32 cellular contexts compared by ENCODE assay signal in genomic region chr13:24142453-24142852, GRCh38.
"Had no signal": no experiment of that assay in that cellular context is flagged by ENCODE, and none has a peak within 500 bp of the region (broad histone marks: within the 10 kb centered on the region; RNA-seq: fewer than 3 reads in every experiment).

No MANE protein-coding gene starts in this region.

- H3K9me3 Mint-ChIP-seq: activated CD4-positive, alpha-beta memory T cell treated with anti-CD3 and anti-CD28 coated beads, Interleukin-2, amount 10 ng/mL, durations not matched to agents 7 days and 5 days; activated CD4-positive, alpha-beta T cell treated with anti-CD3 and anti-CD28 coated beads, Interleukin-2, amount 10 ng/mL, durations not matched to agents 7 days and 5 days; activated naive CD4-positive, alpha-beta T cell treated with anti-CD3 and anti-CD28 coated beads, Interleukin-2, amount 10 ng/mL, durations not matched to agents 7 days and 5 days; activated naive CD4-positive, alpha-beta T cell treated with anti-CD3 and anti-CD28 coated beads, Interleukin-2, amount 50 U/mL, for 72 hours; activated naive CD8-positive, alpha-beta T cell treated with anti-CD3 and anti-CD28 coated beads, Interleukin-2, amount 10 ng/mL, durations not matched to agents 7 days and 5 days; activated T-cell treated with anti-CD3 and anti-CD28 coated beads, Interleukin-2, amount 50 U/mL, for 24 hours; activated T-cell treated with anti-CD3 and anti-CD28 coated beads, Interleukin-2, amount 50 U/mL, for 72 hours; T-helper 2 cell treated with Interferon-gamma antibody and Interleukin-4, amounts not matched to agents 5 μg/mL and 100 μg/mL, for 36 hours had no signal

- H3K27me3 Mint-ChIP-seq: activated T-cell treated with anti-CD3 and anti-CD28 coated beads, Interleukin-2, amount 50 U/mL, for 24 hours; brain had no signal

- H3K9me3 ChIP-seq: ascending aorta, breast epithelium, colonic mucosa, esophagus muscularis mucosa, gastrocnemius medialis, heart left ventricle had no signal

- H3K36me3 Mint-ChIP-seq: activated naive CD4-positive, alpha-beta T cell treated with anti-CD3 and anti-CD28 coated beads, Interleukin-2, amount 10 ng/mL, durations not matched to agents 7 days and 5 days; activated naive CD4-positive, alpha-beta T cell treated with anti-CD3 and anti-CD28 coated beads, Interleukin-2, amount 50 U/mL, for 72 hours; activated naive CD8-positive, alpha-beta T cell treated with anti-CD3 and anti-CD28 coated beads, Interleukin-2, amount 10 ng/mL, durations not matched to agents 7 days and 5 days; brain had no signal

- H3K27ac Mint-ChIP-seq: activated CD4-positive, alpha-beta memory T cell treated with anti-CD3 and anti-CD28 coated beads, Interleukin-2, amount 10 ng/mL, durations not matched to agents 7 days and 5 days; activated CD4-positive, alpha-beta T cell treated with anti-CD3 and anti-CD28 coated beads, Interleukin-2, amount 10 ng/mL, durations not matched to agents 7 days and 5 days; activated naive CD4-positive, alpha-beta T cell treated with anti-CD3 and anti-CD28 coated beads, Interleukin-2, amount 10 ng/mL, durations not matched to agents 7 days and 5 days; activated naive CD4-positive, alpha-beta T cell treated with anti-CD3 and anti-CD28 coated beads, Interleukin-2, amount 50 U/mL, for 72 hours; activated naive CD8-positive, alpha-beta T cell treated with anti-CD3 and anti-CD28 coated beads, Interleukin-2, amount 10 ng/mL, durations not matched to agents 7 days and 5 days; activated T-cell treated with anti-CD3 and anti-CD28 coated beads, Interleukin-2, amount 50 U/mL, for 24 hours; activated T-cell treated with anti-CD3 and anti-CD28 coated beads, Interleukin-2, amount 50 U/mL, for 72 hours; T-helper 17 cell; T-helper 2 cell treated with Interferon-gamma antibody and Interleukin-4, amounts not matched to agents 5 μg/mL and 100 μg/mL, for 36 hours had no signal

- H3K4me1 Mint-ChIP-seq: activated CD4-positive, alpha-beta T cell treated with anti-CD3 and anti-CD28 coated beads, Interleukin-2, amount 10 ng/mL, durations not matched to agents 7 days and 5 days; activated naive CD4-positive, alpha-beta T cell treated with anti-CD3 and anti-CD28 coated beads, Interleukin-2, amount 10 ng/mL, durations not matched to agents 7 days and 5 days had no signal

- H3K4me3 Mint-ChIP-seq: activated CD4-positive, alpha-beta memory T cell treated with anti-CD3 and anti-CD28 coated beads, Interleukin-2, amount 10 ng/mL, durations not matched to agents 7 days and 5 days; activated CD4-positive, alpha-beta T cell treated with anti-CD3 and anti-CD28 coated beads, Interleukin-2, amount 10 ng/mL, durations not matched to agents 7 days and 5 days; activated naive CD4-positive, alpha-beta T cell treated with anti-CD3 and anti-CD28 coated beads, Interleukin-2, amount 10 ng/mL, durations not matched to agents 7 days and 5 days; activated naive CD8-positive, alpha-beta T cell treated with anti-CD3 and anti-CD28 coated beads, Interleukin-2, amount 10 ng/mL, durations not matched to agents 7 days and 5 days; activated T-cell treated with anti-CD3 and anti-CD28 coated beads, Interleukin-2, amount 50 U/mL, for 24 hours; activated T-cell treated with anti-CD3 and anti-CD28 coated beads, Interleukin-2, amount 50 U/mL, for 72 hours; brain; T-helper 17 cell; T-helper 2 cell treated with Interferon-gamma antibody and Interleukin-4, amounts not matched to agents 5 μg/mL and 100 μg/mL, for 36 hours had no signal

- H3K27me3 ChIP-seq: ascending aorta, breast epithelium, cardiac muscle cell, colonic mucosa, esophagus muscularis mucosa, gastrocnemius medialis, heart left ventricle had no signal

- H3K27ac ChIP-seq: ascending aorta, breast epithelium, cardiac muscle cell, colonic mucosa, esophagus muscularis mucosa, foreskin keratinocyte, gastrocnemius medialis, heart left ventricle had no signal

- DNase-seq: activated CD4-positive, alpha-beta memory T cell treated with anti-CD3 and anti-CD28 coated beads, Interleukin-2, amount 10 ng/mL, durations not matched to agents 7 days and 5 days; activated CD4-positive, alpha-beta T cell treated with anti-CD3 and anti-CD28 coated beads for 1 hour; activated CD4-positive, alpha-beta T cell treated with anti-CD3 and anti-CD28 coated beads for 4 hours; activated CD4-positive, alpha-beta T cell treated with anti-CD3 and anti-CD28 coated beads, Interleukin-2, amount 10 ng/mL, durations not matched to agents 7 days and 5 days; activated CD4-positive, alpha-beta T cell treated with anti-CD3 and anti-CD28 coated beads, Interleukin-2, amount 50 U/mL, for 4 hours; activated CD8-positive, alpha-beta memory T cell treated with anti-CD3 and anti-CD28 coated beads, Interleukin-2, amount 50 U/mL, for 48 hours; activated gamma-delta T cell; activated naive CD4-positive, alpha-beta T cell; activated naive CD4-positive, alpha-beta T cell treated with anti-CD3 and anti-CD28 coated beads, Interleukin-2, amount 10 ng/mL, durations not matched to agents 7 days and 5 days; activated naive CD8-positive, alpha-beta T cell treated with anti-CD3 and anti-CD28 coated beads, Interleukin-2, amount 10 ng/mL, durations not matched to agents 7 days and 5 days; activated T-cell treated with anti-CD3 and anti-CD28 coated beads for 4 hours; activated T-cell treated with anti-CD3 and anti-CD28 coated beads, Interleukin-2, amount 50 U/mL, for 24 hours; activated T-cell treated with anti-CD3 and anti-CD28 coated beads, Interleukin-2, amount 50 U/mL, for 72 hours; central memory CD4-positive, alpha-beta T cell; cerebellar nuclear complex; colonic mucosa; effector CD8-positive, alpha-beta T cell; erythroblast; foreskin keratinocyte; gastrocnemius medialis; glutamatergic neuron; heart left ventricle; T-helper 1 cell; T-helper 17 cell; T1000 had no signal

- H3K36me3 ChIP-seq: ascending aorta, breast epithelium, cardiac muscle cell, colonic mucosa, esophagus muscularis mucosa, gastrocnemius medialis, heart left ventricle had no signal

- H3K4me1 ChIP-seq: ascending aorta, breast epithelium, colonic mucosa, esophagus muscularis mucosa, foreskin keratinocyte, gastrocnemius medialis had no signal

- H3K4me3 ChIP-seq: ascending aorta, breast epithelium, cardiac muscle cell, colonic mucosa, esophagus muscularis mucosa, gastrocnemius medialis, heart left ventricle had no signal

- ATAC-seq: activated naive CD4-positive, alpha-beta T cell treated with anti-CD3 and anti-CD28 coated beads, Interleukin-2, amount 50 U/mL, for 72 hours; activated T-cell treated with anti-CD3 and anti-CD28 coated beads, Interleukin-2, amount 50 U/mL, for 72 hours; foreskin keratinocyte; gastrocnemius medialis; heart left ventricle; T-helper 17 cell had no signal
